In the genomic region with DNA sequence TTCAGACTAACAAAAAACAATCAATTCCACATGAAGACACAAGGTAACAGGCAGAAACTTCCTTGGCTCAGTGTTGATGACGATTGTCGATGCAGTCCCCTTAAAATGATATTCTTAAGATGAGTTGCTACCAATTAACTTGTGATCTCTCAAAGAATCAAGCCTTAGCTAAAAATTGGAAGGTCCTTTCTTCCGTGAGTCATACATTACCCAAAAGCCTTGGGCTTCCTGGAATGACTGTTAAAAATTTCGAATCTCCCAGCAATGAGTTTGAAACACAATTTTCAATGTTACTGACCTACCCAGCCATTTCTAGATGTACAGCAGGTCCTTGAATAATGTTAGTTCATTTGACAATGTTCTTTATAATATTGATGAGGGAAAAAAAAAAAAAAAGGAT, we compare ENCODE assay signal across 20 cellular contexts.
"Had no signal": no experiment of that assay in that cellular context is flagged by ENCODE, and none has a peak within 500 bp of the region (broad histone marks: within the 10 kb centered on the region; RNA-seq: fewer than 3 reads in every experiment).

No MANE protein-coding gene starts in this region.

- H3K27me3 Mint-ChIP-seq: naive B cell; stimulated activated naive CD8-positive, alpha-beta T cell treated with anti-CD3 and anti-CD28 coated beads, Interleukin-15, Interleukin-2, amounts not matched to agents 100 ng/mL and 50 ng/mL, for 24 hours had no signal

- H3K4me3 Mint-ChIP-seq: endodermal cell; immature natural killer cell; naive B cell; stimulated activated naive CD8-positive, alpha-beta T cell treated with anti-CD3 and anti-CD28 coated beads, Interleukin-15, Interleukin-2, amounts not matched to agents 100 ng/mL and 50 ng/mL, for 24 hours; WTC11 had no signal

- H3K27ac Mint-ChIP-seq: activated T-helper 2 cell treated with anti-CD3 and anti-CD28 coated beads, Interferon-gamma antibody, Interleukin-2, Interleukin-4, amounts not matched to agents 10 μg/mL and 5 μg/mL and 100 μg/mL, durations not matched to agents 14 hours and 24 hours and 36 hours; endodermal cell; immature natural killer cell; stimulated activated naive CD8-positive, alpha-beta T cell treated with anti-CD3 and anti-CD28 coated beads, Interleukin-15, Interleukin-2, amounts not matched to agents 100 ng/mL and 50 ng/mL, for 24 hours; WTC11 had no signal

- H3K9me3 ChIP-seq: lower lobe of right lung, transverse colon had no signal

- H3K9me3 Mint-ChIP-seq: activated T-helper 2 cell treated with anti-CD3 and anti-CD28 coated beads, Interferon-gamma antibody, Interleukin-2, Interleukin-4, amounts not matched to agents 10 μg/mL and 5 μg/mL and 100 μg/mL, durations not matched to agents 14 hours and 24 hours and 36 hours; endodermal cell; immature natural killer cell; naive B cell; stimulated activated naive CD8-positive, alpha-beta T cell treated with anti-CD3 and anti-CD28 coated beads, Interleukin-15, Interleukin-2, amounts not matched to agents 100 ng/mL and 50 ng/mL, for 24 hours; WTC11 had no signal

- H3K36me3 Mint-ChIP-seq: immature natural killer cell, naive B cell, WTC11 had no signal

- ATAC-seq: left lobe of liver, lower lobe of right lung, right cardiac atrium, WTC11 had no signal

- DNase-seq: activated CD4-positive, alpha-beta T cell treated with anti-CD3 and anti-CD28 coated beads, Interleukin-2, amount 50 U/mL, for 48 hours; activated naive CD4-positive, alpha-beta T cell; cerebellar nuclear complex; cortex of kidney; endodermal cell; foreskin melanocyte; glutamatergic neuron; immature natural killer cell; lower lobe of right lung; naive B cell; nucleus accumbens; stimulated activated CD4-positive, alpha-beta T cell treated with anti-CD3 and anti-CD28 coated beads, Interleukin-4, amount 100 ng/mL, for 24 hours; T1000; transverse colon had no signal

- H3K4me1 Mint-ChIP-seq: endodermal cell, immature natural killer cell, WTC11 had no signal

- H3K4me3 ChIP-seq: hepatocyte, lower lobe of right lung, transverse colon had no signal
